In the genomic region with DNA sequence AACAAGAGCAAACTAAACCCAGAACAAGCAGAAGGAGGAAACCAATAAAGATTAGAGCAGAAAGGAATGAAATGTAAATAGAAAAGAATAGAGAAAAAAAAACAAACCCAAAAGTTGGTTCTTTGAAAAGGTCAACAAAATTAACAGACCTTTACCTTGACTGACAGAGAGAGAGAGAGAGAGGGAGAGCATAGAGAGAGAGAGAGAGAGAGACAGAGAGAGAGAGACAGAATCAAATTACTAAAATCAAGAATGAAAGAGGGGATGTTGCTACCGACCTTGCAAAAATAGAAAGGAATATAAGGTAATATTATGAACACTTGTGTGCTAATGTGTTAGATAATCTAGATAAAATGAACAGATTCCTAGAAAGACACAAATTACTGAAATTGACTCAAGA, we compare ENCODE assay signal across 1 cellular context.
TF ChIP-seq lines count a peak whose summit lies in the region.

No MANE protein-coding gene starts in this region.

TF ChIP-seq in K562, 482 proteins besides CTCF, POLR2A, EP300 and RAD21 (continued from another document):
- TF ChIP-seq ARID4B (CRISPR knock-in tag; IDR thresholded peaks at IDR 0.05), result no peak
- no peak for TF ChIP-seq PTRF (tag; IDR thresholded peaks at IDR 0.05)
- TF ChIP-seq PCBP2 (IDR thresholded peaks at IDR 0.05; ENCODE audit: low read depth, low read length, poor library complexity, severe bottlenecking), result no peak
